In genomic region chr5:67660149-67660548, GRCh38 we compare ENCODE assay signal across 26 cellular contexts.
"Had no signal": no experiment of that assay in that cellular context is flagged by ENCODE, and none has a peak within 500 bp of the region (broad histone marks: within the 10 kb centered on the region; RNA-seq: fewer than 3 reads in every experiment).

No MANE protein-coding gene starts in this region.

- H3K4me3 ChIP-seq: adrenal gland, body of pancreas, coronary artery, dorsolateral prefrontal cortex had no signal

- H3K27ac ChIP-seq: adrenal gland, body of pancreas, coronary artery, dorsolateral prefrontal cortex had no signal

- ATAC-seq: activated CD4-positive, alpha-beta T cell treated with anti-CD3 and anti-CD28 coated beads for 36 hours; activated CD8-positive, alpha-beta memory T cell treated with anti-CD3 and anti-CD28 coated beads, Interleukin-2, amount 10 ng/mL, durations not matched to agents 7 days and 5 days; activated CD8-positive, alpha-beta T cell treated with anti-CD3 and anti-CD28 coated beads, Interleukin-2, amount 10 ng/mL, durations not matched to agents 7 days and 5 days; activated naive CD8-positive, alpha-beta T cell treated with anti-CD3 and anti-CD28 coated beads, Interleukin-2, amount 50 U/mL, for 24 hours; body of pancreas; esophagus mucosa had no signal

- DNase-seq: activated CD4-positive, alpha-beta memory T cell treated with anti-CD3 and anti-CD28 coated beads for 36 hours; activated CD4-positive, alpha-beta T cell treated with anti-CD3 and anti-CD28 coated beads for 36 hours; activated CD4-positive, alpha-beta T cell treated with anti-CD3 and anti-CD28 coated beads, Interleukin-2, amount 10 ng/mL, durations not matched to agents 24 days and 14 days; activated CD4-positive, CD25-positive, alpha-beta regulatory T cell; activated CD4-positive, CD25-positive, alpha-beta regulatory T cell treated with anti-CD3 and anti-CD28 coated beads, Interleukin-2, amount 50 U/mL, for 72 hours; activated CD8-positive, alpha-beta memory T cell treated with anti-CD3 and anti-CD28 coated beads, Interleukin-2, amount 10 ng/mL, durations not matched to agents 7 days and 5 days; activated CD8-positive, alpha-beta memory T cell treated with anti-CD3 and anti-CD28 coated beads, Interleukin-2, amount 50 U/mL, for 4 hours; activated CD8-positive, alpha-beta T cell treated with anti-CD3 and anti-CD28 coated beads, Interleukin-2, amount 10 ng/mL, durations not matched to agents 7 days and 5 days; activated effector memory CD4-positive, alpha-beta T cell treated with anti-CD3 and anti-CD28 coated beads, Interleukin-2, amount 50 U/mL, for 16 hours; activated naive CD4-positive, alpha-beta T cell treated with anti-CD3 and anti-CD28 coated beads for 36 hours; activated naive CD8-positive, alpha-beta T cell treated with anti-CD3 and anti-CD28 coated beads for 36 hours; activated naive CD8-positive, alpha-beta T cell treated with anti-CD3 and anti-CD28 coated beads, Interleukin-2, amount 50 U/mL, for 24 hours; activated T-cell treated with anti-CD3 and anti-CD28 coated beads, Interleukin-2, amount 50 U/mL, for 1 hour; activated T-cell treated with anti-CD3 and anti-CD28 coated beads, Interleukin-2, amount 50 U/mL, for 48 hours; adrenal gland; amygdala; aorta; effector memory CD4-positive, alpha-beta T cell; endodermal cell; foreskin fibroblast; head of caudate nucleus; T-helper 2 cell had no signal

- H3K27me3 ChIP-seq: adrenal gland, body of pancreas, dorsolateral prefrontal cortex had no signal

- H3K36me3 ChIP-seq: adrenal gland had no signal

- H3K4me1 ChIP-seq: adrenal gland, body of pancreas had no signal

- H3K9me3 ChIP-seq: adrenal gland, body of pancreas had no signal
